1 cellular context compared by ENCODE assay signal in genomic region chr15:58425834-58426233, GRCh38.
TF ChIP-seq lines count a peak whose summit lies in the region.

No MANE protein-coding gene starts in this region.

TF ChIP-seq in SK-N-SH treated with all-trans-retinoic acid at 6 μM for 48 hours, 23 proteins besides CTCF, POLR2A, EP300 and RAD21 (continued from another document):
- TF ChIP-seq TSHZ2 (CRISPR knock-in tag; IDR thresholded peaks at IDR 0.05) (peak; percentile 65; the same call in 1 of the 2 replicates), GLIS3 (CRISPR knock-in tag; IDR thresholded peaks at IDR 0.05) (no peak)
